In genomic region chr18:54280206-54280550, GRCh38 we compare ENCODE assay signal across 19 cellular contexts. TPM values are rescaled to one million over a fixed set of nuclear protein-coding genes. Genes with fewer than 3 reads are reported as not detected.
DNase-seq lines count a peak whose midpoint lies in the region; ATAC-seq and TF ChIP-seq lines count a peak whose summit lies in the region.
"Had no signal": no experiment of that assay in that cellular context is flagged by ENCODE, and none has a peak within 500 bp of the region (broad histone marks: within the 10 kb centered on the region; RNA-seq: fewer than 3 reads in every experiment).

No MANE protein-coding gene starts in this region.

- TF ChIP-seq CTCF in MCF 10A (IDR thresholded peaks at IDR 0.05; ENCODE audit: unreplicated experiment) (no peak), breast epithelium (IDR thresholded peaks at IDR 0.05) (no peak), glutamatergic neuron (IDR thresholded peaks at IDR 0.05; ENCODE audit: partially characterized antibody, unreplicated experiment) (no peak), gastroesophageal sphincter (IDR thresholded peaks at IDR 0.05) (no peak)

- H3K27me3 ChIP-seq in breast epithelium (no peaks in the 10 kb centered on the region), gastroesophageal sphincter (no peaks in the 10 kb centered on the region)
- H3K27me3 ChIP-seq: testis had no signal

- H3K9me3 Mint-ChIP-seq in MCF 10A (ENCODE audit: unreplicated experiment) (no peaks in the 10 kb centered on the region), glutamatergic neuron (ENCODE audit: unreplicated experiment) (no peaks in the 10 kb centered on the region)
- H3K9me3 Mint-ChIP-seq in stimulated activated effector memory CD8-positive, alpha-beta T cell treated with anti-CD3 and anti-CD28 coated beads, Interleukin-12 subunit alpha, Interleukin-12 subunit beta, amount 100 ng/mL, for 72 hours, result no peaks in the 10 kb centered on the region
- H3K9me3 Mint-ChIP-seq: activated CD4-positive, alpha-beta memory T cell treated with anti-CD3 and anti-CD28 coated beads, Interleukin-2, amount 10 ng/mL, durations not matched to agents 7 days and 5 days; activated T-cell treated with anti-CD3 and anti-CD28 coated beads, Interleukin-2, amount 50 U/mL, for 72 hours had no signal

- H3K36me3 ChIP-seq in breast epithelium (no peaks in the 10 kb centered on the region), gastroesophageal sphincter (peaks cover 0 to 89% of the 10 kb centered on the region in 2 donors)

- H3K27ac Mint-ChIP-seq in MCF 10A (ENCODE audit: low read depth, unreplicated experiment), result peak overlapping the region; percentile 62
- H3K27ac Mint-ChIP-seq in glutamatergic neuron (ENCODE audit: unreplicated experiment), result peak overlapping the region; percentile 84
- H3K27ac Mint-ChIP-seq in stimulated activated effector memory CD8-positive, alpha-beta T cell treated with anti-CD3 and anti-CD28 coated beads, Interleukin-12 subunit alpha, Interleukin-12 subunit beta, amount 100 ng/mL, for 72 hours, result peak overlapping the region; percentile 66
- H3K27ac Mint-ChIP-seq: activated CD4-positive, alpha-beta memory T cell treated with anti-CD3 and anti-CD28 coated beads, Interleukin-2, amount 10 ng/mL, durations not matched to agents 7 days and 5 days; activated T-cell treated with anti-CD3 and anti-CD28 coated beads, Interleukin-2, amount 50 U/mL, for 72 hours had no signal

- no peak for ATAC-seq in stimulated activated effector memory CD8-positive, alpha-beta T cell treated with anti-CD3 and anti-CD28 coated beads, Interleukin-12 subunit alpha, Interleukin-12 subunit beta, amount 100 ng/mL, for 72 hours
- no peak for ATAC-seq in gastroesophageal sphincter
- ATAC-seq: activated T-cell treated with anti-CD3 and anti-CD28 coated beads, Interleukin-2, amount 50 U/mL, for 72 hours had no signal

- H3K9me3 ChIP-seq in breast epithelium (no peaks in the 10 kb centered on the region), gastroesophageal sphincter (no peaks in the 10 kb centered on the region)
- H3K9me3 ChIP-seq: left ventricle myocardium inferior, testis had no signal

- H3K4me3 Mint-ChIP-seq in MCF 10A (ENCODE audit: unreplicated experiment), result no peak overlapping the region
- no peak overlapping the region for H3K4me3 Mint-ChIP-seq in glutamatergic neuron (ENCODE audit: unreplicated experiment)
- H3K4me3 Mint-ChIP-seq in stimulated activated effector memory CD8-positive, alpha-beta T cell treated with anti-CD3 and anti-CD28 coated beads, Interleukin-12 subunit alpha, Interleukin-12 subunit beta, amount 100 ng/mL, for 72 hours, result no peak overlapping the region
- H3K4me3 Mint-ChIP-seq: activated CD4-positive, alpha-beta memory T cell treated with anti-CD3 and anti-CD28 coated beads, Interleukin-2, amount 10 ng/mL, durations not matched to agents 7 days and 5 days; activated T-cell treated with anti-CD3 and anti-CD28 coated beads, Interleukin-2, amount 50 U/mL, for 72 hours had no signal

- H3K4me1 Mint-ChIP-seq in MCF 10A (ENCODE audit: insufficient read depth, unreplicated experiment), result peaks cover 14% of the 10 kb centered on the region
- peaks cover 7% of the 10 kb centered on the region for H3K4me1 Mint-ChIP-seq in glutamatergic neuron (ENCODE audit: low read depth, unreplicated experiment)
- peaks cover 28% of the 10 kb centered on the region for H3K4me1 Mint-ChIP-seq in stimulated activated effector memory CD8-positive, alpha-beta T cell treated with anti-CD3 and anti-CD28 coated beads, Interleukin-12 subunit alpha, Interleukin-12 subunit beta, amount 100 ng/mL, for 72 hours

- POLR2A ChIA-PET in MCF 10A (lab: Yijun Ruan, JAX), result interaction anchor here (1.0 to 2.3 kb wide), 2 partner anchors 55 to 57 kb away, joined by 6 read pairs; partner anchors contain the start of gene MBD2

- H3K4me1 ChIP-seq in breast epithelium (no peaks in the 10 kb centered on the region), gastroesophageal sphincter (no peaks in the 10 kb centered on the region)
- H3K4me1 ChIP-seq: testis had no signal

- no peak for DNase-seq in MCF 10A (ENCODE audit: unreplicated experiment)
- DNase-seq in breast epithelium (ENCODE audit: low spot score in 2 of 2), result no peak
- DNase-seq in NCI-H526 treated with DMSO at 0.1 percent for 48 hours (lab: John Stamatoyannopoulos, UW), result peak; percentile 77
- DNase-seq in glutamatergic neuron, result no peak
- no peak for DNase-seq in stimulated activated effector memory CD8-positive, alpha-beta T cell treated with anti-CD3 and anti-CD28 coated beads, Interleukin-12 subunit alpha, Interleukin-12 subunit beta, amount 100 ng/mL, for 72 hours (ENCODE audit: low spot score in 2 of 2)
- no peak for DNase-seq in activated gamma-delta T cell treated with Interleukin-2 at 50 U/mL for 16 hours
- DNase-seq in Kasumi-1 (lab: John Stamatoyannopoulos, UW), result no peak
- DNase-seq: activated CD4-positive, alpha-beta memory T cell treated with anti-CD3 and anti-CD28 coated beads, Interleukin-2, amount 10 ng/mL, durations not matched to agents 7 days and 5 days; activated T-cell treated with anti-CD3 and anti-CD28 coated beads, Interleukin-2, amount 50 U/mL, for 72 hours; central memory CD4-positive, alpha-beta T cell; COR-L47; hypothalamus; KBM-7; left ventricle myocardium inferior; NCI-H1105; NCI-H2227 treated with DMSO at 0.1 percent for 48 hours; testis had no signal

- CTCF ChIA-PET in MCF 10A (lab: Yijun Ruan, JAX), result interaction anchor here (1.6 kb wide), 1 partner anchor 57 kb away, joined by 8 read pairs; no protein-coding TSS in a partner anchor

- TF ChIP-seq POLR2A in breast epithelium (IDR thresholded peaks at IDR 0.05), result no peak
- no peak for TF ChIP-seq POLR2A in gastroesophageal sphincter (IDR thresholded peaks at IDR 0.05)

- H3K4me3 ChIP-seq in breast epithelium, result no peak overlapping the region
- no peak overlapping the region for H3K4me3 ChIP-seq in gastroesophageal sphincter
- H3K4me3 ChIP-seq: left ventricle myocardium inferior, smooth muscle cell, testis had no signal

- intact Hi-C loops in MCF 10A (cut with micrococcal nuclease) (no loop called here), breast epithelium (cut with DNase I; ENCODE audit: low total_unique reads) (no loop called here)

- H3K27me3 Mint-ChIP-seq in MCF 10A (ENCODE audit: insufficient read depth, unreplicated experiment), result no peaks in the 10 kb centered on the region
- H3K27me3 Mint-ChIP-seq in glutamatergic neuron (ENCODE audit: unreplicated experiment), result no peaks in the 10 kb centered on the region
- H3K27me3 Mint-ChIP-seq: activated CD4-positive, alpha-beta memory T cell treated with anti-CD3 and anti-CD28 coated beads, Interleukin-2, amount 10 ng/mL, durations not matched to agents 7 days and 5 days had no signal

- H3K36me3 Mint-ChIP-seq in MCF 10A (ENCODE audit: insufficient read depth, unreplicated experiment) (peaks cover 58% of the 10 kb centered on the region), glutamatergic neuron (ENCODE audit: unreplicated experiment) (no peaks in the 10 kb centered on the region)
- peaks cover 41% of the 10 kb centered on the region for H3K36me3 Mint-ChIP-seq in stimulated activated effector memory CD8-positive, alpha-beta T cell treated with anti-CD3 and anti-CD28 coated beads, Interleukin-12 subunit alpha, Interleukin-12 subunit beta, amount 100 ng/mL, for 72 hours

- TF ChIP-seq EP300 in gastroesophageal sphincter (IDR thresholded peaks at IDR 0.05), result no peak

- no TSS peak for BruUV-seq in MCF 10A (replicated peaks; lab: Mats Ljungman, UMichigan)

- H3K27ac ChIP-seq in breast epithelium (no peak overlapping the region), gastroesophageal sphincter (no peak overlapping the region)
- H3K27ac ChIP-seq: left ventricle myocardium inferior, testis had no signal

RNA-seq across cellular contexts. Expression of gene POLI, which starts 10.9 kb away (rescaled TPM):
- 34.7 and 37.4 TPM in 2 replicates for total RNA-seq in MCF 10A (2022)
- total RNA-seq in breast epithelium, result 10 to 100 TPM; 46.9 to 67.6 (median 47.0) TPM
- 36.3 TPM for total RNA-seq in glutamatergic neuron (ENCODE audit: unreplicated experiment)
- 10 to 100 TPM; 18.9 to 41.6 (median 33.6) TPM for total RNA-seq in gastroesophageal sphincter

RNA-seq across cellular contexts. Expression of gene MBD2, which starts 55.7 kb away (rescaled TPM):
- total RNA-seq in MCF 10A (2022) (179 and 194 TPM in 2 replicates), breast epithelium (10 to 100 TPM; 46.2 to 61.9 (median 50.6) TPM), glutamatergic neuron (ENCODE audit: unreplicated experiment) (30.6 TPM), gastroesophageal sphincter (10 to 100 TPM; 29.5 to 48.5 (median 36.1) TPM)
